Comparison of ENCODE assay signal across 24 cellular contexts in the genomic region with DNA sequence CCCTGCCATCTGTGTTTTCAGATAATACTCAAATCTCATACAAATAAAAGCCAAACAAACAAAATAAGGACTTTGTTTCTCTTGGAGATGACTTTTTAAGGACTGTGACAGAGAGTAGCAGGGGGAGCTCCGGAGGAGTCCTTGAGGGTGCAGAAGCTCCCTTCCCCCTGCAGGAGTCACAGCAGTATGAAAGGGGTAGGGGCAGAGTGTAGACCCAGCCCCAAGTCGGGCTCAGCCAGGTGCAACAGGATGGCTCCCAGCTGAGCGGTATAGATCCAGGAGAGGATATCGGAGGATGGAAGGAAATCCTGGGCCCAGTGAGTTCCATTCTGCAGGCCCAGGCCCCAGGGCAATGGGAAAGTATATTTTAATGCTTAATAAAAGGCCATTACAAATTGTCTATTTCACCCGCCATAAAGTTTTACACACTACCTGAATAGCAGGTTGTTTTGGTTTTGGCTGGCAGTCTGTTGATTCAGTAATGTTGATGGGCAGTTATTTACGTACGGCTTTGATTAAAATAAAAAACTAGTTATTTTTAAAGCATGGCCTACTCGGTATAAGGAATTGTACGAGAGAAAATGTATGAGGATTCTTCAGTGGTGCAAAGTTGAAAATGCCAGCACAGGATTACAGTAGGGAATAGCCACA.
DNase-seq lines count a peak whose midpoint lies in the region; ATAC-seq and TF ChIP-seq lines count a peak whose summit lies in the region.
"Had no signal": no experiment of that assay in that cellular context is flagged by ENCODE, and none has a peak within 500 bp of the region (broad histone marks: within the 10 kb centered on the region; RNA-seq: fewer than 3 reads in every experiment).

No MANE protein-coding gene starts in this region.

- CTCF ChIA-PET in activated naive CD4-positive, alpha-beta T cell treated with anti-CD3 and anti-CD28 coated beads, Interleukin-2, amount 10 ng/mL, durations not matched to agents 7 days and 5 days (lab: Charles Lee), result interaction anchor here (1.3 kb wide), 1 partner anchor 10 kb away, joined by 3 read pairs; no protein-coding TSS in a partner anchor
- CTCF ChIA-PET in activated naive CD4-positive, alpha-beta T cell treated with anti-CD3 and anti-CD28 coated beads for 36 hours (lab: Charles Lee), result no interaction called here
- CTCF ChIA-PET in T-cell (lab: Charles Lee), result no interaction called here

- H3K4me3 ChIP-seq in thyroid gland (replicated peaks in 1 of 3) (no peak overlapping the region), gastroesophageal sphincter (no peak overlapping the region)
- H3K4me3 ChIP-seq: heart right ventricle, pancreas, right lobe of liver, upper lobe of left lung had no signal

- H3K27me3 Mint-ChIP-seq in activated naive CD4-positive, alpha-beta T cell treated with anti-CD3 and anti-CD28 coated beads, Interleukin-2, amount 10 ng/mL, durations not matched to agents 7 days and 5 days, result no peaks in the 10 kb centered on the region
- no peaks in the 10 kb centered on the region for H3K27me3 Mint-ChIP-seq in activated naive CD4-positive, alpha-beta T cell treated with anti-CD3 and anti-CD28 coated beads for 36 hours (ENCODE audit: low read depth)
- H3K27me3 Mint-ChIP-seq in T-cell (no peaks in the 10 kb centered on the region), brain (no peaks in the 10 kb centered on the region)

- intact Hi-C loops in activated naive CD4-positive, alpha-beta T cell treated with anti-CD3 and anti-CD28 coated beads for 36 hours (cut with micrococcal nuclease), result no loop called here
- intact Hi-C loops in thyroid gland (cut with DNase I), result no loop called here

- H3K27ac ChIP-seq in thyroid gland, result no peak overlapping the region
- no peak overlapping the region for H3K27ac ChIP-seq in gastroesophageal sphincter
- H3K27ac ChIP-seq: HL-60, pancreas, right lobe of liver, upper lobe of left lung, WERI-Rb-1 had no signal

- TF ChIP-seq POLR2A in thyroid gland (IDR thresholded peaks at IDR 0.05) (no peak), gastroesophageal sphincter (IDR thresholded peaks at IDR 0.05) (no peak)

- POLR2A ChIA-PET in T-cell (lab: Charles Lee), result interaction anchor here in 1 of 2 donors (0.6 kb wide), 1 partner anchor 39 kb away, joined by 8 read pairs; no protein-coding TSS in a partner anchor

- no peak for TF ChIP-seq EP300 in gastroesophageal sphincter (IDR thresholded peaks at IDR 0.05)

- H3K27me3 ChIP-seq in thyroid gland (no peaks in the 10 kb centered on the region), gastroesophageal sphincter (no peaks in the 10 kb centered on the region)
- H3K27me3 ChIP-seq: heart right ventricle, pancreas, right lobe of liver, upper lobe of left lung had no signal

- no peak for DNase-seq in activated naive CD4-positive, alpha-beta T cell treated with anti-CD3 and anti-CD28 coated beads, Interleukin-2, amount 10 ng/mL, durations not matched to agents 7 days and 5 days
- DNase-seq in activated naive CD4-positive, alpha-beta T cell treated with anti-CD3 and anti-CD28 coated beads for 36 hours, result no peak
- DNase-seq in T-cell (no peak), thyroid gland (no peak), NCI-H748 (lab: John Stamatoyannopoulos, UW; ENCODE audit: unreplicated experiment) (no peak)
- DNase-seq in stimulated activated effector memory CD8-positive, alpha-beta T cell treated with anti-CD3 and anti-CD28 coated beads, Interleukin-12 subunit alpha, Interleukin-12 subunit beta, amount 100 ng/mL, for 72 hours (ENCODE audit: low spot score in 2 of 2), result no peak
- DNase-seq: amygdala, C1 segment of cervical spinal cord, dermis blood vessel endothelial cell, heart right ventricle, NCI-H1105, NCI-H2029 treated with DMSO at 0.1 percent for 48 hours, NCI-H446 treated with DMSO at 0.1 percent for 48 hours, nephron progenitor cell, pancreas, right lobe of liver, upper lobe of left lung, WERI-Rb-1 had no signal

- H3K36me3 Mint-ChIP-seq in activated naive CD4-positive, alpha-beta T cell treated with anti-CD3 and anti-CD28 coated beads, Interleukin-2, amount 10 ng/mL, durations not matched to agents 7 days and 5 days, result peaks cover 81% of the 10 kb centered on the region
- peaks cover 44% of the 10 kb centered on the region for H3K36me3 Mint-ChIP-seq in activated naive CD4-positive, alpha-beta T cell treated with anti-CD3 and anti-CD28 coated beads for 36 hours (ENCODE audit: low read depth)
- peaks cover 52% of the 10 kb centered on the region for H3K36me3 Mint-ChIP-seq in T-cell
- peaks cover 52% of the 10 kb centered on the region for H3K36me3 Mint-ChIP-seq in brain
- H3K36me3 Mint-ChIP-seq in stimulated activated effector memory CD8-positive, alpha-beta T cell treated with anti-CD3 and anti-CD28 coated beads, Interleukin-12 subunit alpha, Interleukin-12 subunit beta, amount 100 ng/mL, for 72 hours, result no peaks in the 10 kb centered on the region
- H3K36me3 Mint-ChIP-seq: mesothelial cell of epicardium had no signal

- H3K9me3 ChIP-seq in thyroid gland (no peaks in the 10 kb centered on the region), gastroesophageal sphincter (no peaks in the 10 kb centered on the region)
- H3K9me3 ChIP-seq: heart right ventricle, pancreas, right lobe of liver, upper lobe of left lung had no signal

- H3K36me3 ChIP-seq in thyroid gland (no peaks in the 10 kb centered on the region), gastroesophageal sphincter (peaks cover 0 to 52% of the 10 kb centered on the region in 2 donors)
- H3K36me3 ChIP-seq: pancreas, right lobe of liver, WERI-Rb-1 had no signal

- H3K9me3 Mint-ChIP-seq in activated naive CD4-positive, alpha-beta T cell treated with anti-CD3 and anti-CD28 coated beads, Interleukin-2, amount 10 ng/mL, durations not matched to agents 7 days and 5 days, result no peaks in the 10 kb centered on the region
- no peaks in the 10 kb centered on the region for H3K9me3 Mint-ChIP-seq in activated naive CD4-positive, alpha-beta T cell treated with anti-CD3 and anti-CD28 coated beads for 36 hours
- H3K9me3 Mint-ChIP-seq in T-cell, result no peaks in the 10 kb centered on the region
- H3K9me3 Mint-ChIP-seq in brain, result no peaks in the 10 kb centered on the region
- H3K9me3 Mint-ChIP-seq in stimulated activated effector memory CD8-positive, alpha-beta T cell treated with anti-CD3 and anti-CD28 coated beads, Interleukin-12 subunit alpha, Interleukin-12 subunit beta, amount 100 ng/mL, for 72 hours, result no peaks in the 10 kb centered on the region
- H3K9me3 Mint-ChIP-seq: mesothelial cell of epicardium, nephron progenitor cell had no signal

- ATAC-seq in T-cell (replicated peaks in 1 of 4) (no peak), gastroesophageal sphincter (no peak)
- ATAC-seq in stimulated activated effector memory CD8-positive, alpha-beta T cell treated with anti-CD3 and anti-CD28 coated beads, Interleukin-12 subunit alpha, Interleukin-12 subunit beta, amount 100 ng/mL, for 72 hours, result no peak
- ATAC-seq: heart right ventricle, HepG2, left lobe of liver, pancreas, right lobe of liver had no signal

- H3K4me3 Mint-ChIP-seq in activated naive CD4-positive, alpha-beta T cell treated with anti-CD3 and anti-CD28 coated beads, Interleukin-2, amount 10 ng/mL, durations not matched to agents 7 days and 5 days, result no peak overlapping the region
- no peak overlapping the region for H3K4me3 Mint-ChIP-seq in activated naive CD4-positive, alpha-beta T cell treated with anti-CD3 and anti-CD28 coated beads for 36 hours
- peak overlapping the region in 1 of 3 donors; percentile 67 for H3K4me3 Mint-ChIP-seq in T-cell
- peak overlapping the region in 1 of 5 experiments; percentile 30 for H3K4me3 Mint-ChIP-seq in brain
- H3K4me3 Mint-ChIP-seq in stimulated activated effector memory CD8-positive, alpha-beta T cell treated with anti-CD3 and anti-CD28 coated beads, Interleukin-12 subunit alpha, Interleukin-12 subunit beta, amount 100 ng/mL, for 72 hours, result peak overlapping the region; percentile 70
- H3K4me3 Mint-ChIP-seq: mesothelial cell of epicardium, nephron progenitor cell had no signal

- no peaks in the 10 kb centered on the region for H3K4me1 ChIP-seq in thyroid gland
- peaks cover 0 to 61% (median 0%) of the 10 kb centered on the region in 3 donors for H3K4me1 ChIP-seq in gastroesophageal sphincter
- H3K4me1 ChIP-seq: pancreas, right lobe of liver had no signal

- H3K27ac Mint-ChIP-seq in activated naive CD4-positive, alpha-beta T cell treated with anti-CD3 and anti-CD28 coated beads, Interleukin-2, amount 10 ng/mL, durations not matched to agents 7 days and 5 days, result peak overlapping the region; percentile 71
- no peak overlapping the region for H3K27ac Mint-ChIP-seq in activated naive CD4-positive, alpha-beta T cell treated with anti-CD3 and anti-CD28 coated beads for 36 hours
- H3K27ac Mint-ChIP-seq in T-cell (peak overlapping the region; percentile 71 to 92), brain (peak overlapping the region in 3 of 5 experiments; percentile 35 to 65 (median 64))
- H3K27ac Mint-ChIP-seq in stimulated activated effector memory CD8-positive, alpha-beta T cell treated with anti-CD3 and anti-CD28 coated beads, Interleukin-12 subunit alpha, Interleukin-12 subunit beta, amount 100 ng/mL, for 72 hours, result peak overlapping the region; percentile 97
- H3K27ac Mint-ChIP-seq: mesothelial cell of epicardium, nephron progenitor cell had no signal

- peaks cover 83% of the 10 kb centered on the region for H3K4me1 Mint-ChIP-seq in activated naive CD4-positive, alpha-beta T cell treated with anti-CD3 and anti-CD28 coated beads, Interleukin-2, amount 10 ng/mL, durations not matched to agents 7 days and 5 days
- H3K4me1 Mint-ChIP-seq in activated naive CD4-positive, alpha-beta T cell treated with anti-CD3 and anti-CD28 coated beads for 36 hours (ENCODE audit: low read depth), result peaks cover 85% of the 10 kb centered on the region
- peaks cover 95 to 96% (median 95%) of the 10 kb centered on the region in 3 donors for H3K4me1 Mint-ChIP-seq in T-cell
- H3K4me1 Mint-ChIP-seq in brain, result peaks cover 65% of the 10 kb centered on the region
- H3K4me1 Mint-ChIP-seq in stimulated activated effector memory CD8-positive, alpha-beta T cell treated with anti-CD3 and anti-CD28 coated beads, Interleukin-12 subunit alpha, Interleukin-12 subunit beta, amount 100 ng/mL, for 72 hours, result peaks cover 89% of the 10 kb centered on the region

- 92 to 93% methylated on average over 9 of the region's 9 CpGs for WGBS in thyroid gland, 2 donors
- 89 to 91% methylated on average over 5 to 8 of the region's 9 CpGs for WGBS in gastroesophageal sphincter (ENCODE audit: low coverage in 1 of 2), 2 donors

- TF ChIP-seq CTCF in brain (conservative IDR thresholded peaks at IDR 0.05) (no peak), thyroid gland (IDR thresholded peaks at IDR 0.05) (no peak), gastroesophageal sphincter (IDR thresholded peaks at IDR 0.05) (no peak)
